ENCODE assay signal across 13 cellular contexts in the genomic region with DNA sequence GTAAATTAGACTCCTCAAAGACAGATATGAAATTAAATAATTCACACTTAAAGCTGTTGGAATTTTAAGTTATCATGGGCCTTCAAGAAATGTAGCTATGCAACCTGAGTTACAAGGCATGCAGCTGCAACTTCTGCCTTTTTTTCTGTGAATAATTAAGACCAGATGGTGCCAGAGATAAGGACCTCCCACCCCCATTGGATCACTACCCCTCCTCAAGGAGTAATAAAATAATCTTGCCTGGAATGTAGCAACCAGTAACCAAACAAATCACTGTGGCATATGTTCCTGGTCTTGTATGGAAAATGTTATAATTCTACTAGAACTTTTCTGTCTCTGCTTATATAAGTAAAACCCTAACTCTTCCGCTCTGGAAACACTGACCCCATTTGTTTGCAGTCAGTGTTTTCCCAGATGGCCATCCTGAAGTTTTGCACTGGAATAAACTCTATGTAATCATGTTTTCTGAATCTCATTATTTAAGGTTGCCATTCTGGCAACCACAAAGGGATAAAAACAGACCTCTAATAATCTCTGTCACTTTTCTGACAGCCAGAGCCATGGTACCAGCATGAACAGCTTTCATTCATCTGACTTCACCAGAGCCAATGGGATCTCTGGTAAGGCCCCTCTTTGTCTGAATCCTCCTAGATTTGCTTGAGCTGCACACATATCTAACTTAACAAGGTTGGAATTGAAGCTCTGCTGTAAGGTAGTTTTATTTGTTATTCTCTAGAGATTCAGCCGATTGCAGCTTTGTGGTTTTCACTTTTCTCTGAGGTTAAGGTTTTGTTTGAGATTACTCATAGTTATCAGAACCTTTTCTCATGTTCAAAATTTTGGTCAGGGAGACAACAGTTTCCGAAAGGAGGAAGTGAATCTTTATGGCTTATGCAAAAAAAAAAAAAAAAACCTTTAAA.
DNase-seq lines count a peak whose midpoint lies in the region; ATAC-seq, FAIRE-seq and TF ChIP-seq lines count a peak whose summit lies in the region.
"Had no signal": no experiment of that assay in that cellular context is flagged by ENCODE, and none has a peak within 500 bp of the region (broad histone marks: within the 10 kb centered on the region; RNA-seq: fewer than 3 reads in every experiment).

No MANE protein-coding gene starts in this region.

- peaks cover 0 to 5% (median 0%) of the 10 kb centered on the region in 3 donors for H3K9me3 Mint-ChIP-seq in T-cell

- peak; percentile 99 for ATAC-seq in GM21619 (IDR thresholded peaks at IDR 0.05; ENCODE audit: unreplicated experiment)
- ATAC-seq in HG03520 (IDR thresholded peaks at IDR 0.05; ENCODE audit: unreplicated experiment), result peak; percentile 98
- no peak for ATAC-seq in T-cell (replicated peaks in 1 of 4)
- no peak for ATAC-seq in heart right ventricle
- no peak for ATAC-seq in Right ventricle myocardium superior (ENCODE audit: poor library complexity)
- ATAC-seq: Panc1, right lobe of liver had no signal

- peaks cover 0 to 5% (median 0%) of the 10 kb centered on the region in 3 donors for H3K4me1 Mint-ChIP-seq in T-cell
- H3K4me1 Mint-ChIP-seq: activated naive CD4-positive, alpha-beta T cell treated with anti-CD3 and anti-CD28 coated beads, Interleukin-2, amount 50 U/mL, for 24 hours had no signal

- POLR2A ChIA-PET in T-cell (lab: Charles Lee), result no interaction called here

- H3K27me3 Mint-ChIP-seq in T-cell, result no peaks in the 10 kb centered on the region
- H3K27me3 Mint-ChIP-seq: activated naive CD4-positive, alpha-beta T cell treated with anti-CD3 and anti-CD28 coated beads, Interleukin-2, amount 50 U/mL, for 24 hours had no signal

- H3K9me3 ChIP-seq in stomach, result no peaks in the 10 kb centered on the region
- H3K9me3 ChIP-seq in heart right ventricle, result no peaks in the 10 kb centered on the region
- H3K9me3 ChIP-seq: right lobe of liver, vagina had no signal

- no peaks in the 10 kb centered on the region for H3K4me1 ChIP-seq in stomach
- no peaks in the 10 kb centered on the region for H3K4me1 ChIP-seq in heart right ventricle
- H3K4me1 ChIP-seq: right lobe of liver, vagina had no signal

- H3K36me3 ChIP-seq in stomach (no peaks in the 10 kb centered on the region), heart right ventricle (no peaks in the 10 kb centered on the region)
- H3K36me3 ChIP-seq: right lobe of liver, vagina had no signal

- no peaks in the 10 kb centered on the region for H3K36me3 Mint-ChIP-seq in T-cell
- H3K36me3 Mint-ChIP-seq: activated naive CD4-positive, alpha-beta T cell treated with anti-CD3 and anti-CD28 coated beads, Interleukin-2, amount 50 U/mL, for 24 hours had no signal

- no peak overlapping the region for H3K4me3 Mint-ChIP-seq in T-cell
- H3K4me3 Mint-ChIP-seq: activated naive CD4-positive, alpha-beta T cell treated with anti-CD3 and anti-CD28 coated beads, Interleukin-2, amount 50 U/mL, for 24 hours had no signal

- intact Hi-C loops in stomach (cut with DNase I; ENCODE audit: low total_unique reads), result no loop called here
- intact Hi-C loops in heart right ventricle (cut with DNase I), result no loop called here
- intact Hi-C loops in Right ventricle myocardium superior (cut with DNase I), result no loop called here

- TF ChIP-seq POLR2A in stomach (IDR thresholded peaks at IDR 0.05), result no peak

- FAIRE-seq in GM18507 (lab: Jason Lieb, UNC), result peak; percentile 98
- peak; percentile 86 for FAIRE-seq in endometrium (lab: Jason Lieb, UNC)

- TF ChIP-seq EP300 in stomach (IDR thresholded peaks at IDR 0.05), result no peak

- WGBS in stomach, 5 donors, result 47 to 58% (median 52%) methylated on average over 3 of the region's 3 CpGs
- WGBS in heart right ventricle, 2 donors, result 68 to 71% methylated on average over 3 of the region's 3 CpGs

- no peak overlapping the region for H3K27ac ChIP-seq in stomach
- no peak overlapping the region for H3K27ac ChIP-seq in heart right ventricle
- H3K27ac ChIP-seq: right lobe of liver, vagina had no signal

- no peak overlapping the region for H3K27ac Mint-ChIP-seq in T-cell
- H3K27ac Mint-ChIP-seq: activated naive CD4-positive, alpha-beta T cell treated with anti-CD3 and anti-CD28 coated beads, Interleukin-2, amount 50 U/mL, for 24 hours had no signal

- H3K27me3 ChIP-seq in stomach, result no peaks in the 10 kb centered on the region
- H3K27me3 ChIP-seq in heart right ventricle, result no peaks in the 10 kb centered on the region
- H3K27me3 ChIP-seq: right lobe of liver, vagina had no signal

- no peak overlapping the region for H3K4me3 ChIP-seq in stomach
- H3K4me3 ChIP-seq in heart right ventricle, result no peak overlapping the region
- H3K4me3 ChIP-seq: right lobe of liver, vagina had no signal

- TF ChIP-seq CTCF in stomach (IDR thresholded peaks at IDR 0.05) (no peak), heart right ventricle (IDR thresholded peaks at IDR 0.05) (no peak)

- CTCF ChIA-PET in T-cell (lab: Charles Lee), result no interaction called here

- DNase-seq in GM18507 (ENCODE audit: extremely low spot score, insufficient read length, low read depth) (peak; percentile 39), T-cell (no peak), stomach (no peak), heart right ventricle (no peak), Right ventricle myocardium superior (no peak)
- DNase-seq: hippocampal formation, right lobe of liver had no signal

Comparison
In these comparisons a context has a peak if more than half of its experiments do, and no peak if none do; other contexts are left out.
1. ATAC-seq: peak in GM21619 (single experiment) and HG03520 (single experiment); none in T-cell (0 of 4), heart right ventricle (0 of 8) and Right ventricle myocardium superior (single experiment).